ENCODE assay signal across 11 cellular contexts in the genomic region with DNA sequence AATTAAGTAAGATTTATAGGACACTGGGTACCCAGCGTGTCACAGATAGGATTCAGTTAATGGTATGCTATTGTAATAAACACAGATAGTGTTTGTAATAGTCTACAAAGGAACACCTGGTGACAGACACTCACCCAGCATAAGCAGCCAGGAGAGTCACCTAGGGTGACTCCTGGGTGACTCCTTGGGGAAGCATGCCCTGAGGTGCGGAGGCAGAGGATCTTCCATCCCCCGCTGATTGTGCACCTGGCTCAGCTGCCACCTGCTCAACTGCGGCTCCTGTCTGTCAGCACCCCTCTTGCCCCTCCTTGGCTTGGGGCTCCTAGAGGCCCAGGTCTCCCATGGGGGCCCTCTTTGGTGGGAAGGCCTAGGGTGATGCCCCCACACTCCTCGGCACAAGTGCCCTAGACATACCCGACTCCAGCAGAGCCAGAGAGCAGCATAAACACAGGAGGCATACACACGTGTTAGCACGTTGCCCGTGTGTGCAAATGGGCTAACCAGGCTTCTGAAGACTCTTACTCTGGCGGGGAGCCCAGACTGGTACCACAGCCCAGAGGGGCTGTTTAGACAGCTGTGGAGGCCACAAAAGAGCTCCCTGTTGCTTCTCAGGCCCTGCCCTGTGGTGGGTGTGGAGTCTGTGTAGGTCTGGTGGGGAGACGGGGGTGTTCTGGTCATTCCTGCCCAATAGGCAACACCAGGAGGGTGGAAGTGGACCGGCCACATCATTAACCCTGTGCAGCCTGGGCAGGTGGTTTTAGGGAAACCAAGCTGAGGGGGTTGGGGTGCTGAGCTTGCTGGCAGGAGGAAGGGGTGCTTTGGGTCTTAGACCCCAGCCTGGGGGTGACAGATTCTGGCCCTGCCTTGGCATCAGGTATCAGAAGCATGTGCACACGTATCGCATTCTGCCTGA. TPM values are rescaled to one million over a fixed set of nuclear protein-coding genes. Genes with fewer than 3 reads are reported as not detected.
DNase-seq lines count a peak whose midpoint lies in the region; FAIRE-seq and TF ChIP-seq lines count a peak whose summit lies in the region.
"Had no signal": no experiment of that assay in that cellular context is flagged by ENCODE, and none has a peak within 500 bp of the region (broad histone marks: within the 10 kb centered on the region; RNA-seq: fewer than 3 reads in every experiment).

No MANE protein-coding gene starts in this region.

- H3K4me3 Mint-ChIP-seq in neural progenitor cell, result peak overlapping the region; percentile 95
- H3K4me3 Mint-ChIP-seq: T-helper 2 cell treated with Interferon-gamma antibody and Interleukin-4, amounts not matched to agents 5 μg/mL and 100 μg/mL, for 36 hours had no signal

- H3K4me3 ChIP-seq in neural progenitor cell, result no peak overlapping the region

- no peak for FAIRE-seq in GM19239 (lab: Jason Lieb, UNC)
- FAIRE-seq: H54 had no signal

- H4K20me1 ChIP-seq in neural progenitor cell (ENCODE audit: low read depth), result peaks cover 19% of the 10 kb centered on the region

- no peak overlapping the region for H3K4me2 ChIP-seq in neural progenitor cell

- H3K27ac ChIP-seq in neural progenitor cell, result no peak overlapping the region

- H3K27me3 ChIP-seq in neural progenitor cell, result no peaks in the 10 kb centered on the region

- no peaks in the 10 kb centered on the region for H3K9me3 Mint-ChIP-seq in neural progenitor cell
- H3K9me3 Mint-ChIP-seq: T-helper 2 cell treated with Interferon-gamma antibody and Interleukin-4, amounts not matched to agents 5 μg/mL and 100 μg/mL, for 36 hours had no signal

- H3K4me1 Mint-ChIP-seq in neural progenitor cell, result peaks cover 19% of the 10 kb centered on the region

- H3K27me3 Mint-ChIP-seq in neural progenitor cell (ENCODE audit: insufficient read depth, low read depth), result peaks cover 2% of the 10 kb centered on the region

- DNase-seq in DMS153 (lab: John Stamatoyannopoulos, UW), result peak; percentile 91
- DNase-seq in NCI-H1417 (lab: John Stamatoyannopoulos, UW), result peak; percentile 70 to 100 (median 100)
- DNase-seq in astrocyte of the hippocampus (ENCODE audit: low read depth, low spot score), result peak; percentile 79
- DNase-seq in neural progenitor cell (ENCODE audit: low spot score), result no peak
- DNase-seq in OCI-M2 (lab: John Stamatoyannopoulos, UW; ENCODE audit: unreplicated experiment), result no peak
- DNase-seq in GM19239 (ENCODE audit: insufficient read length, low spot score), result no peak
- DNase-seq in retina, result no peak
- no peak for DNase-seq in stimulated activated CD4-positive, alpha-beta T cell treated with anti-CD3 and anti-CD28 coated beads, Interleukin-1b, Interleukin-23, amount 100 ng/mL, for 48 hours
- DNase-seq: activated naive CD4-positive, alpha-beta T cell had no signal

- TF ChIP-seq CTCF in neural progenitor cell (IDR thresholded peaks at IDR 0.05), result no peak

- H3K9me3 ChIP-seq in neural progenitor cell (ENCODE audit: low read depth), result no peaks in the 10 kb centered on the region

- peaks cover 26% of the 10 kb centered on the region for H3K79me2 ChIP-seq in neural progenitor cell (ENCODE audit: low read depth)

- no peak overlapping the region for H3K9ac ChIP-seq in neural progenitor cell

- no peak overlapping the region for H2AFZ ChIP-seq in neural progenitor cell (replicated peaks)

- no peaks in the 10 kb centered on the region for H3K36me3 ChIP-seq in neural progenitor cell

- no peak overlapping the region for H3K27ac Mint-ChIP-seq in neural progenitor cell
- H3K27ac Mint-ChIP-seq: T-helper 2 cell treated with Interferon-gamma antibody and Interleukin-4, amounts not matched to agents 5 μg/mL and 100 μg/mL, for 36 hours had no signal

- H3K36me3 Mint-ChIP-seq in neural progenitor cell, result peaks cover 24% of the 10 kb centered on the region

- peaks cover 5% of the 10 kb centered on the region for H3K4me1 ChIP-seq in neural progenitor cell

- peaks cover 14% of the 10 kb centered on the region for H3F3A ChIP-seq in neural progenitor cell (ENCODE audit: low read depth)

RNA-seq across cellular contexts. Expression of a gene that starts 3.0 kb away (rescaled TPM):
- total RNA-seq in neural progenitor cell (ENCODE audit: low replicate concordance), result 30.8 and 64.8 TPM in 2 replicates

RNA-seq across cellular contexts. Expression of a gene that starts 11.0 kb away (rescaled TPM):
- total RNA-seq in neural progenitor cell (ENCODE audit: low replicate concordance), result not detected in 2 replicates

RNA-seq across cellular contexts. Expression of a gene that starts 16.4 kb away (rescaled TPM):
- not detected in 2 replicates for total RNA-seq in neural progenitor cell (ENCODE audit: low replicate concordance)

RNA-seq across cellular contexts. Expression of a gene that starts 35.6 kb away (rescaled TPM):
- total RNA-seq in neural progenitor cell (ENCODE audit: low replicate concordance), result 3.6 and 9.6 TPM in 2 replicates

Comparison
In these comparisons a context has a peak if more than half of its experiments do, and no peak if none do; other contexts are left out.
1. DNase-seq: peak in DMS153 (single experiment), NCI-H1417 (3 of 3) and astrocyte of the hippocampus (single experiment); none in neural progenitor cell (single experiment), OCI-M2 (single experiment), GM19239 (single experiment), retina (single experiment) and stimulated activated CD4-positive, alpha-beta T cell treated with anti-CD3 and anti-CD28 coated beads, Interleukin-1b, Interleukin-23, amount 100 ng/mL, for 48 hours (single experiment).